In genomic region chr22:37638351-37639069, GRCh38 we compare ENCODE assay signal across 8 cellular contexts. TPM values are rescaled to one million over a fixed set of nuclear protein-coding genes. Genes with fewer than 3 reads are reported as not detected.
DNase-seq lines count a peak whose midpoint lies in the region; ATAC-seq and TF ChIP-seq lines count a peak whose summit lies in the region.

No MANE protein-coding gene starts in this region.

- peak overlapping the region; percentile 99 to 100 for H3K4me3 Mint-ChIP-seq in CD14-positive monocyte

- in situ Hi-C loops in brain microvascular endothelial cell (cut with HindIII; ENCODE audit: low pct_ligation_motif_present, low sequenced_read_pairs): no loop called here

- H3K9me3 ChIP-seq in KOPT-K1 (ENCODE audit: insufficient read depth, low read length, poor library complexity, severe bottlenecking) (no peaks in the 10 kb centered on the region), mucosa of descending colon (no peaks in the 10 kb centered on the region)

- H3K27ac ChIP-seq in KOPT-K1 (ENCODE audit: low read depth, low read length, poor library complexity, severe bottlenecking) (peak overlapping the region; percentile 65), brain microvascular endothelial cell (no peak overlapping the region)

- H3K36me3 ChIP-seq in KOPT-K1 (ENCODE audit: insufficient read depth, low read length) (no peaks in the 10 kb centered on the region), brain microvascular endothelial cell (replicated peaks) (peaks cover 7% of the 10 kb centered on the region), mucosa of descending colon (ENCODE audit: low read depth) (no peaks in the 10 kb centered on the region)

- H3K27me3 Mint-ChIP-seq in CD14-positive monocyte (ENCODE audit: low read depth in 3 of 3): peaks cover 0 to 2% (median 1%) of the 10 kb centered on the region in 3 donors

- peaks cover 0 to 3% (median 0%) of the 10 kb centered on the region in 7 donors for H3K9me3 Mint-ChIP-seq in CD14-positive monocyte

- ATAC-seq in mucosa of descending colon: peak; percentile 65
- no peak for ATAC-seq in GM19467 (IDR thresholded peaks at IDR 0.05; ENCODE audit: unreplicated experiment)

- peaks cover 15 to 24% of the 10 kb centered on the region in 2 donors for H3K36me3 Mint-ChIP-seq in CD14-positive monocyte

- H3K27ac Mint-ChIP-seq in CD14-positive monocyte: peak overlapping the region; percentile 73 to 89 (median 84)

- peaks cover 78% of the 10 kb centered on the region for H3K4me1 ChIP-seq in mucosa of descending colon (ENCODE audit: low read depth)

- intact Hi-C loops in CD14-positive monocyte (cut with micrococcal nuclease): no loop called here
- intact Hi-C loops in mucosa of descending colon (cut with DNase I, micrococcal nuclease): no loop called here

- TF ChIP-seq CTCF in CD14-positive monocyte (IDR thresholded peaks at IDR 0.05) (no peak), brain microvascular endothelial cell (IDR thresholded peaks at IDR 0.05; ENCODE audit: low read depth, low read length, missing control alignments) (no peak), mucosa of descending colon (IDR thresholded peaks at IDR 0.05) (no peak)

- H3K27me3 ChIP-seq in brain microvascular endothelial cell (replicated peaks): no peaks in the 10 kb centered on the region

- H3K4me1 Mint-ChIP-seq in CD14-positive monocyte: peaks cover 82% of the 10 kb centered on the region

- DNase-seq in CD14-positive monocyte (ENCODE audit: low spot score) (no peak), brain microvascular endothelial cell (no peak), mucosa of descending colon (peak; percentile 80 to 89 (median 84)), ecto neural progenitor cell (ENCODE audit: low spot score) (no peak), NCI-H1092 treated with DMSO at 0.1 percent for 48 hours (lab: John Stamatoyannopoulos, UW) (no peak)
- no peak for DNase-seq in stimulated activated CD4-positive, alpha-beta T cell treated with anti-CD3 and anti-CD28 coated beads, Interleukin-4, amount 100 ng/mL, for 4 hours

- peak overlapping the region; percentile 70 for H3K4me3 ChIP-seq in brain microvascular endothelial cell (ENCODE audit: low read depth, low read length)
- no peak overlapping the region for H3K4me3 ChIP-seq in mucosa of descending colon

RNA-seq across cellular contexts. Expression of gene SH3BP1, which starts 1.0 kb away (rescaled TPM):
- polyA plus RNA-seq in CD14-positive monocyte: 10 to 100 TPM; 20.0 TPM
- total RNA-seq in mucosa of descending colon: 10 to 100 TPM; 48.8 to 98.2 (median 96.6) TPM

RNA-seq across cellular contexts. Expression of gene PDXP, which starts 20.0 kb away (rescaled TPM):
- polyA plus RNA-seq in CD14-positive monocyte: 1 to 10 TPM; 1.0 to 4.3 TPM
- 10 to 100 TPM; 26.8 to 43.3 (median 40.6) TPM for total RNA-seq in mucosa of descending colon

RNA-seq across cellular contexts. Expression of gene GGA1, which starts 29.9 kb away (rescaled TPM):
- polyA plus RNA-seq in CD14-positive monocyte: 10 to 100 TPM; 19.8 to 24.8 TPM
- 10 to 100 TPM; 70.4 to 79.0 (median 74.3) TPM for total RNA-seq in mucosa of descending colon

RNA-seq across cellular contexts. Expression of gene LGALS1, which starts 36.9 kb away (rescaled TPM):
- polyA plus RNA-seq in CD14-positive monocyte: 1,000 to 10,000 TPM; 1,719 to 1,844 TPM
- total RNA-seq in mucosa of descending colon: 100 to 1,000 TPM in 2 of 3 donors, 10 to 100 TPM in 1; 54.6 to 376 (median 150) TPM

RNA-seq across cellular contexts. Expression of gene NOL12, which starts 47.6 kb away (rescaled TPM):
- polyA plus RNA-seq in CD14-positive monocyte: 10 to 100 TPM; 47.3 to 49.2 TPM
- 10 to 100 TPM; 28.5 to 45.3 (median 42.6) TPM for total RNA-seq in mucosa of descending colon

Comparison
In these comparisons a context has a peak if more than half of its experiments do, and no peak if none do; other contexts are left out.
1. DNase-seq: peak in mucosa of descending colon (3 of 3); none in CD14-positive monocyte (single experiment), brain microvascular endothelial cell (single experiment), ecto neural progenitor cell (single experiment), stimulated activated CD4-positive, alpha-beta T cell treated with anti-CD3 and anti-CD28 coated beads, Interleukin-4, amount 100 ng/mL, for 4 hours (0 of 2) and NCI-H1092 treated with DMSO at 0.1 percent for 48 hours (single experiment).